ENCODE assay signal across 1 cellular context in the genomic region with DNA sequence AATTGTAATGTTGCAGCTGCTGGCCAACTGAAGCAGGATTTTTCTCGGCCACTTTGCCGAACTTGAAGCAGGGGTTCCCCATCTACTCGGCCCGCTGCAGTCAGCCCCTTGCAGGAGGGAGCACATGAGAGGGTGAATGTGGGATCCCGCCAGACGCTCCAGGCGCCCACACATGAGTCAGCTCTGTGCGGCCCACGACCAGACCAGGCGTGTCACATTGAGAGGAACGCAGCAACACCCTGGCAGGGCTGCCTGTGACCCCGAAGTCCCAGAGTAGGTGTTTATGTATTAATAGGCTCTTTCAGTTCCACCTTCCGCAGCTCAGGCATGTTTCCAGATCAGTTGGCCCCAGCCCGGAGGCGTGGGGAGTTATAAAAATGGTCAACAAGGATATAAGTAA.
TF ChIP-seq lines count a peak whose summit lies in the region.

No MANE protein-coding gene starts in this region.

TF ChIP-seq in GM12878, 131 proteins besides CTCF, POLR2A, EP300 and RAD21 (continued from another document):
- TF ChIP-seq, protein P1, sequence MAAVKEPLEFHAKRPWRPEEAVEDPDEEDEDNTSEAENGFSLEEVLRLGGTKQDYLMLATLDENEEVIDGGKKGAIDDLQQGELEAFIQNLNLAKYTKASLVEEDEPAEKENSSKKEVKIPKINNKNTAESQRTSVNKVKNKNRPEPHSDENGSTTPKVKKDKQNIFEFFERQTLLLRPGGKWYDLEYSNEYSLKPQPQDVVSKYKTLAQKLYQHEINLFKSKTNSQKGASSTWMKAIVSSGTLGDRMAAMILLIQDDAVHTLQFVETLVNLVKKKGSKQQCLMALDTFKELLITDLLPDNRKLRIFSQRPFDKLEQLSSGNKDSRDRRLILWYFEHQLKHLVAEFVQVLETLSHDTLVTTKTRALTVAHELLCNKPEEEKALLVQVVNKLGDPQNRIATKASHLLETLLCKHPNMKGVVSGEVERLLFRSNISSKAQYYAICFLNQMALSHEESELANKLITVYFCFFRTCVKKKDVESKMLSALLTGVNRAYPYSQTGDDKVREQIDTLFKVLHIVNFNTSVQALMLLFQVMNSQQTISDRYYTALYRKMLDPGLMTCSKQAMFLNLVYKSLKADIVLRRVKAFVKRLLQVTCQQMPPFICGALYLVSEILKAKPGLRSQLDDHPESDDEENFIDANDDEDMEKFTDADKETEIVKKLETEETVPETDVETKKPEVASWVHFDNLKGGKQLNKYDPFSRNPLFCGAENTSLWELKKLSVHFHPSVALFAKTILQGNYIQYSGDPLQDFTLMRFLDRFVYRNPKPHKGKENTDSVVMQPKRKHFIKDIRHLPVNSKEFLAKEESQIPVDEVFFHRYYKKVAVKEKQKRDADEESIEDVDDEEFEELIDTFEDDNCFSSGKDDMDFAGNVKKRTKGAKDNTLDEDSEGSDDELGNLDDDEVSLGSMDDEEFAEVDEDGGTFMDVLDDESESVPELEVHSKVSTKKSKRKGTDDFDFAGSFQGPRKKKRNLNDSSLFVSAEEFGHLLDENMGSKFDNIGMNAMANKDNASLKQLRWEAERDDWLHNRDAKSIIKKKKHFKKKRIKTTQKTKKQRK (IDR thresholded peaks at IDR 0.05; ENCODE audit: low read depth, low read length) = no peak
- TF ChIP-seq SMAD1 (IDR thresholded peaks at IDR 0.05; ENCODE audit: low read depth, partially characterized antibody) (no peak), IKZF1 (conservative IDR thresholded peaks at IDR 0.05) (peak; percentile 47; the same call in 1 of the 2 replicates), EED (IDR thresholded peaks at IDR 0.05; ENCODE audit: low read depth) (no peak), SIN3A (IDR thresholded peaks at IDR 0.05; ENCODE audit: low read depth, low read length) (no peak), NR2F1 (conservative IDR thresholded peaks at IDR 0.05) (peak; percentile 55), HDGF (IDR thresholded peaks at IDR 0.05) (no peak)
- TF ChIP-seq, protein P2, sequence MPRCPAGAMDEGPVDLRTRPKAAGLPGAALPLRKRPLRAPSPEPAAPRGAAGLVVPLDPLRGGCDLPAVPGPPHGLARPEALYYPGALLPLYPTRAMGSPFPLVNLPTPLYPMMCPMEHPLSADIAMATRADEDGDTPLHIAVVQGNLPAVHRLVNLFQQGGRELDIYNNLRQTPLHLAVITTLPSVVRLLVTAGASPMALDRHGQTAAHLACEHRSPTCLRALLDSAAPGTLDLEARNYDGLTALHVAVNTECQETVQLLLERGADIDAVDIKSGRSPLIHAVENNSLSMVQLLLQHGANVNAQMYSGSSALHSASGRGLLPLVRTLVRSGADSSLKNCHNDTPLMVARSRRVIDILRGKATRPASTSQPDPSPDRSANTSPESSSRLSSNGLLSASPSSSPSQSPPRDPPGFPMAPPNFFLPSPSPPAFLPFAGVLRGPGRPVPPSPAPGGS (IDR thresholded peaks at IDR 0.05; ENCODE audit: borderline replicate concordance, insufficient read depth, low read depth, low read length, poor library complexity, severe bottlenecking) = no peak
- TF ChIP-seq, protein P3, sequence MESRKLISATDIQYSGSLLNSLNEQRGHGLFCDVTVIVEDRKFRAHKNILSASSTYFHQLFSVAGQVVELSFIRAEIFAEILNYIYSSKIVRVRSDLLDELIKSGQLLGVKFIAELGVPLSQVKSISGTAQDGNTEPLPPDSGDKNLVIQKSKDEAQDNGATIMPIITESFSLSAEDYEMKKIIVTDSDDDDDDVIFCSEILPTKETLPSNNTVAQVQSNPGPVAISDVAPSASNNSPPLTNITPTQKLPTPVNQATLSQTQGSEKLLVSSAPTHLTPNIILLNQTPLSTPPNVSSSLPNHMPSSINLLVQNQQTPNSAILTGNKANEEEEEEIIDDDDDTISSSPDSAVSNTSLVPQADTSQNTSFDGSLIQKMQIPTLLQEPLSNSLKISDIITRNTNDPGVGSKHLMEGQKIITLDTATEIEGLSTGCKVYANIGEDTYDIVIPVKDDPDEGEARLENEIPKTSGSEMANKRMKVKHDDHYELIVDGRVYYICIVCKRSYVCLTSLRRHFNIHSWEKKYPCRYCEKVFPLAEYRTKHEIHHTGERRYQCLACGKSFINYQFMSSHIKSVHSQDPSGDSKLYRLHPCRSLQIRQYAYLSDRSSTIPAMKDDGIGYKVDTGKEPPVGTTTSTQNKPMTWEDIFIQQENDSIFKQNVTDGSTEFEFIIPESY (IDR thresholded peaks at IDR 0.05) = peak; percentile 41; the same call in 1 of the 2 replicates
- TF ChIP-seq, protein P4, sequence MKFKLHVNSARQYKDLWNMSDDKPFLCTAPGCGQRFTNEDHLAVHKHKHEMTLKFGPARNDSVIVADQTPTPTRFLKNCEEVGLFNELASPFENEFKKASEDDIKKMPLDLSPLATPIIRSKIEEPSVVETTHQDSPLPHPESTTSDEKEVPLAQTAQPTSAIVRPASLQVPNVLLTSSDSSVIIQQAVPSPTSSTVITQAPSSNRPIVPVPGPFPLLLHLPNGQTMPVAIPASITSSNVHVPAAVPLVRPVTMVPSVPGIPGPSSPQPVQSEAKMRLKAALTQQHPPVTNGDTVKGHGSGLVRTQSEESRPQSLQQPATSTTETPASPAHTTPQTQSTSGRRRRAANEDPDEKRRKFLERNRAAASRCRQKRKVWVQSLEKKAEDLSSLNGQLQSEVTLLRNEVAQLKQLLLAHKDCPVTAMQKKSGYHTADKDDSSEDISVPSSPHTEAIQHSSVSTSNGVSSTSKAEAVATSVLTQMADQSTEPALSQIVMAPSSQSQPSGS (IDR thresholded peaks at IDR 0.05; ENCODE audit: low read length) = no peak
- TF ChIP-seq, protein P5, sequence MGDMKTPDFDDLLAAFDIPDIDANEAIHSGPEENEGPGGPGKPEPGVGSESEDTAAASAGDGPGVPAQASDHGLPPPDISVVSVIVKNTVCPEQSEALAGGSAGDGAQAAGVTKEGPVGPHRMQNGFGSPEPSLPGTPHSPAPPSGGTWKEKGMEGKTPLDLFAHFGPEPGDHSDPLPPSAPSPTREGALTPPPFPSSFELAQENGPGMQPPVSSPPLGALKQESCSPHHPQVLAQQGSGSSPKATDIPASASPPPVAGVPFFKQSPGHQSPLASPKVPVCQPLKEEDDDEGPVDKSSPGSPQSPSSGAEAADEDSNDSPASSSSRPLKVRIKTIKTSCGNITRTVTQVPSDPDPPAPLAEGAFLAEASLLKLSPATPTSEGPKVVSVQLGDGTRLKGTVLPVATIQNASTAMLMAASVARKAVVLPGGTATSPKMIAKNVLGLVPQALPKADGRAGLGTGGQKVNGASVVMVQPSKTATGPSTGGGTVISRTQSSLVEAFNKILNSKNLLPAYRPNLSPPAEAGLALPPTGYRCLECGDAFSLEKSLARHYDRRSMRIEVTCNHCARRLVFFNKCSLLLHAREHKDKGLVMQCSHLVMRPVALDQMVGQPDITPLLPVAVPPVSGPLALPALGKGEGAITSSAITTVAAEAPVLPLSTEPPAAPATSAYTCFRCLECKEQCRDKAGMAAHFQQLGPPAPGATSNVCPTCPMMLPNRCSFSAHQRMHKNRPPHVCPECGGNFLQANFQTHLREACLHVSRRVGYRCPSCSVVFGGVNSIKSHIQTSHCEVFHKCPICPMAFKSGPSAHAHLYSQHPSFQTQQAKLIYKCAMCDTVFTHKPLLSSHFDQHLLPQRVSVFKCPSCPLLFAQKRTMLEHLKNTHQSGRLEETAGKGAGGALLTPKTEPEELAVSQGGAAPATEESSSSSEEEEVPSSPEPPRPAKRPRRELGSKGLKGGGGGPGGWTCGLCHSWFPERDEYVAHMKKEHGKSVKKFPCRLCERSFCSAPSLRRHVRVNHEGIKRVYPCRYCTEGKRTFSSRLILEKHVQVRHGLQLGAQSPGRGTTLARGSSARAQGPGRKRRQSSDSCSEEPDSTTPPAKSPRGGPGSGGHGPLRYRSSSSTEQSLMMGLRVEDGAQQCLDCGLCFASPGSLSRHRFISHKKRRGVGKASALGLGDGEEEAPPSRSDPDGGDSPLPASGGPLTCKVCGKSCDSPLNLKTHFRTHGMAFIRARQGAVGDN (IDR thresholded peaks at IDR 0.05) = no peak
